ENCODE assay signal across 16 cellular contexts in the genomic region with DNA sequence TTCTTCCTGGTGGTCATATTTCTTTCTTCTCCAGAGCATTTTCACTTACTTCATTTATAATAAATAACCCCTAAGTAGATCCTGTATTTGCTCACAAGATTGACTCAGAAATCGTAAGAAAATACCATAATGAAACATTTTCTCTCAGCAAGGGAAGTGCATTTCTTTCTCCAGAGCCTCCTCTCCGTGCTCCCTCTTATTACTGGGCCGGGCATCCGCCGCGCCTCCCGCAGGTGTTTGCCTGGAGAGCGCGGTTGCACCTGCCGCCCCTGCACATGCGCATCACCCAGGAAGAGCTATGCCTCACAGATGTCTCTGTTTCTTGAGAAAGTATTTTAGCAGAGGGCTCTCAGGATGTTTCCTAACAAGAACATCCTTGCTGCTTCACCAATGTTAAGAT.
"Had no signal": no experiment of that assay in that cellular context is flagged by ENCODE, and none has a peak within 500 bp of the region (broad histone marks: within the 10 kb centered on the region; RNA-seq: fewer than 3 reads in every experiment).

No MANE protein-coding gene starts in this region.

- ATAC-seq: activated CD4-positive, CD25-positive, alpha-beta regulatory T cell treated with anti-CD3 and anti-CD28 coated beads, Interleukin-2, amount 50 U/mL, for 24 hours; activated T-cell treated with anti-CD3 and anti-CD28 coated beads, Interleukin-2, amount 50 U/mL, for 4 hours had no signal

- H3K27me3 ChIP-seq: ascending aorta, colonic mucosa, hepatocyte, tibial artery had no signal

- H3K4me1 ChIP-seq: ascending aorta, colonic mucosa, tibial artery had no signal

- H3K27ac ChIP-seq: ascending aorta, colonic mucosa, epithelial cell of prostate, hepatocyte, tibial artery had no signal

- DNase-seq: activated CD4-positive, alpha-beta T cell treated with anti-CD3 and anti-CD28 coated beads, Interleukin-2, amount 10 ng/mL, durations not matched to agents 7 days and 5 days; activated CD8-positive, alpha-beta memory T cell treated with anti-CD3 and anti-CD28 coated beads, Interleukin-2, amount 50 U/mL, for 4 hours; activated naive CD4-positive, alpha-beta T cell treated with anti-CD3 and anti-CD28 coated beads, Interleukin-2, amount 50 U/mL, for 16 hours; activated T-cell treated with anti-CD3 and anti-CD28 coated beads, Interleukin-2, amount 50 U/mL, for 4 hours; colonic mucosa; endodermal cell; foreskin fibroblast; occipital lobe; stimulated activated CD4-positive, alpha-beta T cell treated with anti-CD3 and anti-CD28 coated beads, Interleukin-2, amount 100 ng/mL, for 24 hours; stimulated activated naive CD4-positive, alpha-beta T cell treated with Interleukin-2 at 50 U/mL for 16 hours; T-helper 9 cell; tibial artery had no signal
